Comparison of ENCODE assay signal across 14 cellular contexts in genomic region chr10:17144032-17144431, GRCh38.
"Had no signal": no experiment of that assay in that cellular context is flagged by ENCODE, and none has a peak within 500 bp of the region (broad histone marks: within the 10 kb centered on the region; RNA-seq: fewer than 3 reads in every experiment).

No MANE protein-coding gene starts in this region.

- H3K9me3 ChIP-seq: esophagus muscularis mucosa, left ventricle myocardium inferior, neutrophil, right atrium auricular region had no signal

- H3K4me1 ChIP-seq: esophagus muscularis mucosa, left ventricle myocardium inferior, right atrium auricular region had no signal

- ATAC-seq: naive thymus-derived CD8-positive, alpha-beta T cell; stimulated activated naive B cell treated with anti-CD40 and anti-IgM and Interleukin-4, amounts not matched to agents 10 μg/mL and 1 μg/mL and 100 μg/mL, for 72 hours had no signal

- H3K27ac ChIP-seq: dorsolateral prefrontal cortex, esophagus muscularis mucosa, left ventricle myocardium inferior, neutrophil, right atrium auricular region had no signal

- H3K36me3 ChIP-seq: esophagus muscularis mucosa, neutrophil, right atrium auricular region had no signal

- H3K27me3 Mint-ChIP-seq: naive thymus-derived CD8-positive, alpha-beta T cell had no signal

- DNase-seq: activated B cell treated with CpG ODN at 0.5 μM for 24 hours; dorsolateral prefrontal cortex; glutamatergic neuron; hypothalamus; left ventricle myocardium inferior; naive thymus-derived CD8-positive, alpha-beta T cell; posterior cingulate gyrus; stimulated activated naive B cell treated with anti-CD40 and anti-IgM and Interleukin-4, amounts not matched to agents 10 μg/mL and 1 μg/mL and 100 μg/mL, for 72 hours; substantia nigra; SW 1271; trophoblast cell had no signal

- H3K4me1 Mint-ChIP-seq: activated B cell treated with CpG ODN at 0.5 μM for 24 hours; stimulated activated naive B cell treated with anti-CD40 and anti-IgM and Interleukin-4, amounts not matched to agents 10 μg/mL and 1 μg/mL and 100 μg/mL, for 72 hours had no signal

- H3K27me3 ChIP-seq: esophagus muscularis mucosa, neutrophil, right atrium auricular region had no signal

- H3K4me3 Mint-ChIP-seq: activated B cell treated with CpG ODN at 0.5 μM for 24 hours; naive thymus-derived CD8-positive, alpha-beta T cell; stimulated activated naive B cell treated with anti-CD40 and anti-IgM and Interleukin-4, amounts not matched to agents 10 μg/mL and 1 μg/mL and 100 μg/mL, for 72 hours had no signal

- H3K4me3 ChIP-seq: dorsolateral prefrontal cortex, esophagus muscularis mucosa, left ventricle myocardium inferior, right atrium auricular region had no signal

- H3K27ac Mint-ChIP-seq: activated B cell treated with CpG ODN at 0.5 μM for 24 hours; stimulated activated naive B cell treated with anti-CD40 and anti-IgM and Interleukin-4, amounts not matched to agents 10 μg/mL and 1 μg/mL and 100 μg/mL, for 72 hours had no signal
